ENCODE assay signal across 1 cellular context in genomic region chr9:69207503-69207902, GRCh38.
TF ChIP-seq lines count a peak whose summit lies in the region.

No MANE protein-coding gene starts in this region.

TF ChIP-seq in HepG2, 621 proteins besides CTCF, POLR2A, EP300 and RAD21:
- TF ChIP-seq SP140L (CRISPR knock-in tag; IDR thresholded peaks at IDR 0.05; ENCODE audit: borderline replicate concordance) (no peak), STAG1 (CRISPR knock-in tag; IDR thresholded peaks at IDR 0.05) (peak; percentile 27; the same call in 1 of the 2 replicates), ZNF615 (CRISPR knock-in tag; IDR thresholded peaks at IDR 0.05; ENCODE audit: borderline replicate concordance) (no peak)
